Comparison of ENCODE assay signal across 8 cellular contexts in the genomic region with DNA sequence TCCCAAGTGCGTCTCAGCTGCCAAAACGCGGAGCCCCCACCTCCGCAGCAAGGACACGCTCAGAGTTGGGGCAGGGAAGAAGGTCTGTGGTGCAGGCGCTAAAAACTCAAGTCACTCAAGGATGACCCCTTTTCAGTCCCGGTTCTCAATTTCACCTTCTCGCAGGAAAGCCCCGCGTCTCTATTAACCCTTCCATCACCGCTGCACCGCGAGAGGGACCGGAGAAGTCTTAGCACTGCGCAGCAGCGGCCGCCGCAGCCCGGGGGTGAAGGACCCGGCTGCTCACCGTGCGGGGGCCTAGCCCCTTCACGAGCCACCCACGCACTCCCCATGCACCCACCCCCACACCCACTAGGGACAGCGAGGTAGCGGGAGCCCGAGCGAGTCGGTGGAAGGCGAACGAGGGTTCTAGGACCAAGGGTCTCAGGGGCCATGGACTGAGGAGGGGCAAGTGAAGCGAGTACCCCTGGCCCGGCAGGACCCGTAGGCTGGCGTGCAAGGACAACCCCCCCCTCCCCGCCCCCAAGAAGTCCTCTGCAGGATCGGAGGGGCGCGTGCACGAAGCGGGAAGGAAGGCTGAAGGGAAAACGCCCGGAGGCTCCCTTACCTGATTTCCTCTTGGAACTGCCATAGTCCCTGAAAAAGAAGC.
DNase-seq lines count a peak whose midpoint lies in the region; ATAC-seq and TF ChIP-seq lines count a peak whose summit lies in the region.

No MANE protein-coding gene starts in this region.

- H3K4me3 ChIP-seq in mesendoderm (ENCODE audit: low read length), result no peak overlapping the region
- H3K4me3 ChIP-seq in Caco-2 (ENCODE audit: low read depth, low read length), result no peak overlapping the region

- H3K4me3 Mint-ChIP-seq in activated T-helper 1 cell treated with anti-CD3 and anti-CD28 coated beads, Interleukin-12 subunit alpha, Interleukin-12 subunit beta, Interleukin-2, Interleukin-4 antibody, amounts not matched to agents 30 ng/mL and 10 ng/mL and 1 ng/mL, durations not matched to agents 14 hours and 24 hours and 36 hours, result peak overlapping the region; percentile 64
- no peak overlapping the region for H3K4me3 Mint-ChIP-seq in Caco-2 (ENCODE audit: unreplicated experiment)

- H3K4me1 ChIP-seq in mesendoderm (ENCODE audit: control insufficient read depth, low read depth, low read length) (peaks cover 13% of the 10 kb centered on the region), Caco-2 (peaks cover 30% of the 10 kb centered on the region)

- H3K27ac ChIP-seq in mesendoderm (ENCODE audit: low read depth, low read length), result no peak overlapping the region

- peak overlapping the region; percentile 85 for H3K4me2 ChIP-seq in mesendoderm (ENCODE audit: low read length)

- no peaks in the 10 kb centered on the region for H3K9me3 Mint-ChIP-seq in activated T-helper 1 cell treated with anti-CD3 and anti-CD28 coated beads, Interleukin-12 subunit alpha, Interleukin-12 subunit beta, Interleukin-2, Interleukin-4 antibody, amounts not matched to agents 30 ng/mL and 10 ng/mL and 1 ng/mL, durations not matched to agents 14 hours and 24 hours and 36 hours
- no peaks in the 10 kb centered on the region for H3K9me3 Mint-ChIP-seq in Caco-2 (ENCODE audit: unreplicated experiment)

- DNase-seq in CD1c-positive myeloid dendritic cell (ENCODE audit: extremely low spot score), result peak; percentile 10
- no peak for DNase-seq in activated T-helper 1 cell treated with anti-CD3 and anti-CD28 coated beads, Interleukin-12 subunit alpha, Interleukin-12 subunit beta, Interleukin-2, Interleukin-4 antibody, amounts not matched to agents 30 ng/mL and 10 ng/mL and 1 ng/mL, durations not matched to agents 14 hours and 24 hours and 36 hours (ENCODE audit: low spot score)
- DNase-seq in mesendoderm, result peak; percentile 51
- no peak for DNase-seq in Caco-2
- no peak for DNase-seq in NCI-H1105 treated with DMSO at 0.1 percent for 48 hours (lab: John Stamatoyannopoulos, UW)
- no peak for DNase-seq in HEK293T (ENCODE audit: extremely low spot score)

- H3K56ac ChIP-seq in mesendoderm (ENCODE audit: low read length), result peak overlapping the region; percentile 83

- H2BK120ac ChIP-seq in mesendoderm (ENCODE audit: low read depth, low read length), result no peak overlapping the region

- H3K18ac ChIP-seq in mesendoderm (ENCODE audit: low read length), result peak overlapping the region; percentile 16

- H3K27me3 Mint-ChIP-seq in activated T-helper 1 cell treated with anti-CD3 and anti-CD28 coated beads, Interleukin-12 subunit alpha, Interleukin-12 subunit beta, Interleukin-2, Interleukin-4 antibody, amounts not matched to agents 30 ng/mL and 10 ng/mL and 1 ng/mL, durations not matched to agents 14 hours and 24 hours and 36 hours (ENCODE audit: insufficient read depth), result peaks cover 3% of the 10 kb centered on the region
- no peaks in the 10 kb centered on the region for H3K27me3 Mint-ChIP-seq in Caco-2 (ENCODE audit: insufficient read depth, unreplicated experiment)

- no TSS peak for BruUV-seq in Caco-2 (replicated peaks; lab: Mats Ljungman, UMichigan)

- H3K4me1 Mint-ChIP-seq in activated T-helper 1 cell treated with anti-CD3 and anti-CD28 coated beads, Interleukin-12 subunit alpha, Interleukin-12 subunit beta, Interleukin-2, Interleukin-4 antibody, amounts not matched to agents 30 ng/mL and 10 ng/mL and 1 ng/mL, durations not matched to agents 14 hours and 24 hours and 36 hours (ENCODE audit: low read depth), result peaks cover 35% of the 10 kb centered on the region
- H3K4me1 Mint-ChIP-seq in Caco-2 (ENCODE audit: low read depth, unreplicated experiment), result peaks cover 16% of the 10 kb centered on the region

- CTCF ChIA-PET in Caco-2 (lab: Charles Lee), result no interaction called here
- CTCF ChIA-PET in HEK293T (lab: Yijun Ruan, JAX), result no interaction called here

- no peak overlapping the region for H3K23ac ChIP-seq in mesendoderm (ENCODE audit: low read length)

- H2AK5ac ChIP-seq in mesendoderm (ENCODE audit: low read length), result no peak overlapping the region

- H3K27ac Mint-ChIP-seq in activated T-helper 1 cell treated with anti-CD3 and anti-CD28 coated beads, Interleukin-12 subunit alpha, Interleukin-12 subunit beta, Interleukin-2, Interleukin-4 antibody, amounts not matched to agents 30 ng/mL and 10 ng/mL and 1 ng/mL, durations not matched to agents 14 hours and 24 hours and 36 hours, result no peak overlapping the region
- no peak overlapping the region for H3K27ac Mint-ChIP-seq in Caco-2 (ENCODE audit: unreplicated experiment)

- no peak for TF ChIP-seq CTCF in Caco-2 (IDR thresholded peaks at IDR 0.05; ENCODE audit: insufficient read depth in 1 of 2, low read depth in 1 of 2, low read length in 1 of 2, severe bottlenecking in 1 of 2, unreplicated experiment in 1 of 2)

- no peaks in the 10 kb centered on the region for H3K36me3 Mint-ChIP-seq in activated T-helper 1 cell treated with anti-CD3 and anti-CD28 coated beads, Interleukin-12 subunit alpha, Interleukin-12 subunit beta, Interleukin-2, Interleukin-4 antibody, amounts not matched to agents 30 ng/mL and 10 ng/mL and 1 ng/mL, durations not matched to agents 14 hours and 24 hours and 36 hours (ENCODE audit: low read depth)
- H3K36me3 Mint-ChIP-seq in Caco-2 (ENCODE audit: insufficient read depth, unreplicated experiment), result no peaks in the 10 kb centered on the region

- no peak overlapping the region for H4K5ac ChIP-seq in mesendoderm (ENCODE audit: low read length)

- H3K9ac ChIP-seq in mesendoderm (ENCODE audit: low read length), result peak overlapping the region; percentile 61

- no peaks in the 10 kb centered on the region for H3K9me3 ChIP-seq in Caco-2

- H4K8ac ChIP-seq in mesendoderm (ENCODE audit: low read depth, low read length), result no peak overlapping the region

- POLR2A ChIA-PET in Caco-2 (lab: Charles Lee), result no interaction called here
- POLR2A ChIA-PET in HEK293T (lab: Yijun Ruan, JAX), result no interaction called here

- H3K4ac ChIP-seq in mesendoderm (ENCODE audit: low read depth, low read length), result no peak overlapping the region

- H2BK15ac ChIP-seq in mesendoderm (replicated peaks; ENCODE audit: low read depth), result no peak overlapping the region

- intact Hi-C loops in activated T-helper 1 cell treated with anti-CD3 and anti-CD28 coated beads, Interleukin-12 subunit alpha, Interleukin-12 subunit beta, Interleukin-2, Interleukin-4 antibody, amounts not matched to agents 30 ng/mL and 10 ng/mL and 1 ng/mL, durations not matched to agents 14 hours and 24 hours and 36 hours (cut with micrococcal nuclease), result loop anchor here (5.0 to 10.0 kb wide), 2 partner anchors 190 to 498 kb away; partner anchors contain the start of gene NT5C2
- intact Hi-C loops in Caco-2 (cut with micrococcal nuclease; ENCODE audit: unreplicated experiment), result no loop called here

- peaks cover 6% of the 10 kb centered on the region for H3K27me3 ChIP-seq in mesendoderm (ENCODE audit: insufficient read depth, low read length, poor library complexity)
- no peaks in the 10 kb centered on the region for H3K27me3 ChIP-seq in Caco-2 (replicated peaks; ENCODE audit: control insufficient read depth, insufficient read depth, low read length)

- no peaks in the 10 kb centered on the region for H3K79me2 ChIP-seq in mesendoderm (ENCODE audit: control insufficient read depth, insufficient read depth, low read length)

- no peaks in the 10 kb centered on the region for H3K79me1 ChIP-seq in mesendoderm (ENCODE audit: low read length)

- ATAC-seq in HG03108 (IDR thresholded peaks at IDR 0.05; ENCODE audit: unreplicated experiment), result peak; percentile 46

- WGBS in mesendoderm (ENCODE audit: extremely low coverage, insufficient coverage, low lambda C conversion rate), result no CpG with 5 or more reads among the region's 43 CpGs

- peak; percentile 41 for TF ChIP-seq POLR2A in GM19099 (IDR thresholded peaks at IDR 0.05; ENCODE audit: extremely low read depth, insufficient read length, low read depth)

- no peaks in the 10 kb centered on the region for H3K36me3 ChIP-seq in mesendoderm (ENCODE audit: control insufficient read depth, insufficient read depth, low read length)
- no peaks in the 10 kb centered on the region for H3K36me3 ChIP-seq in Caco-2 (ENCODE audit: control insufficient read depth, insufficient read depth, low read length)

- no peak overlapping the region for H2BK5ac ChIP-seq in mesendoderm (ENCODE audit: low read length)

TF ChIP-seq in HEK293T, 16 proteins besides CTCF, POLR2A, EP300 and RAD21:
- TF ChIP-seq TARDBP (IDR thresholded peaks at IDR 0.05) (no peak), BHLHE40 (IDR thresholded peaks at IDR 0.05; ENCODE audit: borderline replicate concordance) (no peak), SUZ12 (IDR thresholded peaks at IDR 0.05) (no peak), L3MBTL2 (conservative IDR thresholded peaks at IDR 0.05) (no peak; the same call in 1 of the 2 replicates), ARNT (IDR thresholded peaks at IDR 0.05) (no peak), SP1 (IDR thresholded peaks at IDR 0.05) (no peak), ELF4 (IDR thresholded peaks at IDR 0.05) (no peak), FOXA1 (IDR thresholded peaks at IDR 0.05) (no peak), ZNF384 (IDR thresholded peaks at IDR 0.05) (no peak), FOXM1 (IDR thresholded peaks at IDR 0.05; ENCODE audit: borderline replicate concordance) (no peak), CTBP1 (IDR thresholded peaks at IDR 0.05; ENCODE audit: borderline replicate concordance) (no peak), NFRKB (IDR thresholded peaks at IDR 0.05) (no peak), FOXK2 (IDR thresholded peaks at IDR 0.05) (no peak), LEF1 (IDR thresholded peaks at IDR 0.05; ENCODE audit: borderline replicate concordance) (no peak), HDGF (IDR thresholded peaks at IDR 0.05; ENCODE audit: borderline replicate concordance) (no peak)
- TF ChIP-seq, protein P1, sequence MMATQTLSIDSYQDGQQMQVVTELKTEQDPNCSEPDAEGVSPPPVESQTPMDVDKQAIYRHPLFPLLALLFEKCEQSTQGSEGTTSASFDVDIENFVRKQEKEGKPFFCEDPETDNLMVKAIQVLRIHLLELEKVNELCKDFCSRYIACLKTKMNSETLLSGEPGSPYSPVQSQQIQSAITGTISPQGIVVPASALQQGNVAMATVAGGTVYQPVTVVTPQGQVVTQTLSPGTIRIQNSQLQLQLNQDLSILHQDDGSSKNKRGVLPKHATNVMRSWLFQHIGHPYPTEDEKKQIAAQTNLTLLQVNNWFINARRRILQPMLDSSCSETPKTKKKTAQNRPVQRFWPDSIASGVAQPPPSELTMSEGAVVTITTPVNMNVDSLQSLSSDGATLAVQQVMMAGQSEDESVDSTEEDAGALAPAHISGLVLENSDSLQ (IDR thresholded peaks at IDR 0.05), result no peak

Comparison
In these comparisons a context has a peak if more than half of its experiments do, and no peak if none do; other contexts are left out.
1. DNase-seq: peak in CD1c-positive myeloid dendritic cell (single experiment) and mesendoderm (single experiment); none in activated T-helper 1 cell treated with anti-CD3 and anti-CD28 coated beads, Interleukin-12 subunit alpha, Interleukin-12 subunit beta, Interleukin-2, Interleukin-4 antibody, amounts not matched to agents 30 ng/mL and 10 ng/mL and 1 ng/mL, durations not matched to agents 14 hours and 24 hours and 36 hours (single experiment), Caco-2 (0 of 2), NCI-H1105 treated with DMSO at 0.1 percent for 48 hours (single experiment) and HEK293T (single experiment).